Comparison of ENCODE assay signal across 1 cellular context in genomic region chr6:20213271-20213798, GRCh38.
TF ChIP-seq lines count a peak whose summit lies in the region.

No MANE protein-coding gene starts in this region.

TF ChIP-seq in GM23338, 12 proteins besides CTCF, POLR2A, EP300 and RAD21 (continued from another document):
- TF ChIP-seq REST (IDR thresholded peaks at IDR 0.05; ENCODE audit: unreplicated experiment): no peak
- no peak for TF ChIP-seq ZNF114 (CRISPR knock-in tag; IDR thresholded peaks at IDR 0.05)
TF ChIP-seq in GM23338: peak in this region for 0.
